ENCODE assay signal across 10 cellular contexts in the genomic region with DNA sequence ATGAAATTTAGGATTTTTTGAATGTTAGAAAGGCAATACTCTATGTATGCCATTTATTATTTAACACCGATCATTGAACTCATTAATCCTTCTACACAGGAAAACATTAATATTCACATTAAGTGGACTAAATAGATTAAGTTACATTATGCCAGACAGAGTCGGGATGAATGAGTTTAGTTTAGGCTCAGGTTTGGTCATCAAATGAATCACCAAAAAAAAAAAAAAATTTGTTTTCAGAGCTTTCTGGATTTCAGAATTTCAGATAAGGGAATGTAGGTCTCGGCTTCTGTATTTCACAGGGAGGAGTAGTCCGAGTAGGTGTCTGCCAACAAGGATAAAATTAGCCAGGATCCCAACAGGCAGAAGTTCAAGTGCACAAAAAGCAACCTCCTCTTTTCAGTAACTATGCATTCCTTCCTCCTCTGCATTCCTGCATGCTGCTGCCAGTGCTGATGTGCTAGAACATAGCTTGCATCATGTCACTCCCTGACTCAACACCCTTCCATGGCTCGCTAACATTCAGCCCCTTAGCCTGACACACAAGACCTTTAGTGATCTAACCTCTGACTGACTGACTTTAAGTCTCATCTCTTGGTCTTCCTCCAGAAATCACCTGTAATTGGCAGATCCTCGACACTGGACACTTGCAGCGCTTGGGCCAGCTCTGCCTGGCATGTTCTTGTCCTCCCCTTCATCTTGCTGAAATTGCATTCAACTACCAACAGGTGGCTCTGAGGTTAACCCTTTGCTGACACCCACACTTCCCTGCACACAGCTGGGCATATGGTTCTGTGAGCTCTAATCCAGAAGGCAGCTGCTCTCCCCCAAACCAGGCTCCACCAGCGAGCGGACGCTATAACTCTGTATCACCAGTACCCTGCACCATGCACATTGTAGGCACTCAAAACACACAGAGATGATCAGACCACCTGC.
DNase-seq lines count a peak whose midpoint lies in the region; ATAC-seq lines count a peak whose summit lies in the region.
"Had no signal": no experiment of that assay in that cellular context is flagged by ENCODE, and none has a peak within 500 bp of the region (broad histone marks: within the 10 kb centered on the region; RNA-seq: fewer than 3 reads in every experiment).

No MANE protein-coding gene starts in this region.

- no peak overlapping the region for H4K8ac ChIP-seq in mesenchymal stem cell (ENCODE audit: low read length)

- no peaks in the 10 kb centered on the region for H3K36me3 ChIP-seq in mesenchymal stem cell (ENCODE audit: control insufficient read depth in 1 of 2, insufficient read depth in 2 of 2, low read depth in 1 of 2, low read length in 2 of 2)
- H3K36me3 ChIP-seq: BLaER1 treated with 17β-estradiol and CSF1 and Interleukin-3, amounts not matched to agents 10 nM and 100 nM; pancreas had no signal

- H3K4ac ChIP-seq in mesenchymal stem cell (ENCODE audit: low read depth in 1 of 2, low read length in 2 of 2), result no peak overlapping the region

- no peak overlapping the region for H3K23ac ChIP-seq in mesenchymal stem cell (ENCODE audit: low read length in 2 of 2)

- H3K18ac ChIP-seq in mesenchymal stem cell (ENCODE audit: low read depth in 1 of 2, low read length in 2 of 2), result no peak overlapping the region

- H3K9me3 ChIP-seq in mesenchymal stem cell (ENCODE audit: control insufficient read depth, low read length), result no peaks in the 10 kb centered on the region
- H3K9me3 ChIP-seq: pancreas had no signal

- H3K14ac ChIP-seq in mesenchymal stem cell (ENCODE audit: low read length in 2 of 2), result no peak overlapping the region

- no peak overlapping the region for H2BK120ac ChIP-seq in mesenchymal stem cell (ENCODE audit: low read depth, low read length)

- DNase-seq in NCI-H1417 (lab: John Stamatoyannopoulos, UW), result peak; percentile 17 to 45 (median 26)
- no peak for DNase-seq in NCI-H1417 treated with DMSO at 0.1 percent for 48 hours (lab: John Stamatoyannopoulos, UW)
- peak; percentile 25 for DNase-seq in HT-29 (ENCODE audit: low spot score)
- DNase-seq in astrocyte of the hippocampus (ENCODE audit: low read depth, low spot score), result peak; percentile 50
- DNase-seq in mesenchymal stem cell, result peak; percentile 11
- no peak for DNase-seq in G401 (ENCODE audit: low spot score)
- DNase-seq: pancreas had no signal

- H3K4me3 ChIP-seq in mesenchymal stem cell (ENCODE audit: insufficient read depth in 1 of 2, low read depth in 1 of 2, low read length in 2 of 2), result no peak overlapping the region
- H3K4me3 ChIP-seq: BLaER1 treated with 17β-estradiol and CSF1 and Interleukin-3, amounts not matched to agents 10 nM and 100 nM; pancreas had no signal

- in situ Hi-C loops in G401 (cut with HindIII; ENCODE audit: low sequenced_read_pairs), result no loop called here

- no peak overlapping the region for H2BK5ac ChIP-seq in mesenchymal stem cell (ENCODE audit: low read depth, low read length, poor library complexity, severe bottlenecking)

- H3K27me3 ChIP-seq in mesenchymal stem cell (ENCODE audit: control insufficient read depth in 1 of 2, insufficient read depth in 1 of 2, low read length in 2 of 2), result peaks cover 20 to 38% of the 10 kb centered on the region in 2 experiments
- H3K27me3 ChIP-seq: BLaER1 treated with 17β-estradiol and CSF1 and Interleukin-3, amounts not matched to agents 10 nM and 100 nM; pancreas had no signal

- 86% methylated on average over 9 of the region's 10 CpGs for WGBS in mesenchymal stem cell

- H3K4me1 ChIP-seq in mesenchymal stem cell (ENCODE audit: control insufficient read depth, insufficient read depth, low read depth, low read length), result no peaks in the 10 kb centered on the region
- H3K4me1 ChIP-seq: pancreas had no signal

- H3K79me1 ChIP-seq in mesenchymal stem cell (replicated peaks; ENCODE audit: low read length, poor library complexity, severe bottlenecking), result no peaks in the 10 kb centered on the region

- H3K27ac ChIP-seq in mesenchymal stem cell (ENCODE audit: low read length, poor library complexity, severe bottlenecking), result no peak overlapping the region
- H3K27ac ChIP-seq: BLaER1 treated with 17β-estradiol and CSF1 and Interleukin-3, amounts not matched to agents 10 nM and 100 nM; pancreas had no signal

- no peak overlapping the region for H3K4me2 ChIP-seq in mesenchymal stem cell (ENCODE audit: low read length, poor library complexity, severe bottlenecking)
- H3K4me2 ChIP-seq: BLaER1 treated with 17β-estradiol and CSF1 and Interleukin-3, amounts not matched to agents 10 nM and 100 nM had no signal

- H2BK12ac ChIP-seq in mesenchymal stem cell (ENCODE audit: low read length in 2 of 2), result no peak overlapping the region

- ATAC-seq in GM18511 (IDR thresholded peaks at IDR 0.05; ENCODE audit: unreplicated experiment) (no peak), GM21737 (IDR thresholded peaks at IDR 0.05; ENCODE audit: unreplicated experiment) (no peak)

- no peak overlapping the region for H4K91ac ChIP-seq in mesenchymal stem cell (ENCODE audit: low read length)

- H2AFZ ChIP-seq in mesenchymal stem cell (ENCODE audit: low read depth, low read length), result no peak overlapping the region

- no peak overlapping the region for H3K9ac ChIP-seq in mesenchymal stem cell (ENCODE audit: low read length)
- H3K9ac ChIP-seq: BLaER1 treated with 17β-estradiol and CSF1 and Interleukin-3, amounts not matched to agents 10 nM and 100 nM had no signal

- no peak overlapping the region for H2AK5ac ChIP-seq in mesenchymal stem cell (ENCODE audit: low read length, severe bottlenecking)

- H2BK15ac ChIP-seq in mesenchymal stem cell (ENCODE audit: low read depth, poor library complexity, severe bottlenecking), result no peak overlapping the region

Comparison
In these comparisons a context has a peak if more than half of its experiments do, and no peak if none do; other contexts are left out.
1. DNase-seq: peak in NCI-H1417 (3 of 3), HT-29 (single experiment), astrocyte of the hippocampus (single experiment) and mesenchymal stem cell (single experiment); none in NCI-H1417 treated with DMSO at 0.1 percent for 48 hours (single experiment) and G401 (single experiment).